In the genomic region with DNA sequence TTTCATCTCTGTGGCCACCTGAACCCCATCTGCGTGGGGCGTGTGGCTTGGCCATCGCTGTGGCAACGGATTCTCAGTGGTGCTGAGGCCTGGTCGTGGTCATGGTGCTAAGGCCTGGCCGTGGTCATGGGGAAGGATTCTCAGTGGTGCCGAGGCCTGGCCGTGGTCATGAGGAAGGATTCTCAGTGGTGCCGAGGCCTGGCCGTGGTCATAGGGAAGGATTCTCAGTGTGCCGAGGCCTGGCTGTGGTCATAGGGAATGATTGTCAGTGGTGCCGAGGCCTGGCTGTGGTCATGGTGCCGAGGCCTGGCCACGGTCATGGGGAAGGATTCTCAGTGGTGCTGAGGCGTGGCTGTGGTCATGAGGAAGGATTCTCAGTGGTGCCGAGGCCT, we compare ENCODE assay signal across 30 cellular contexts.
"Had no signal": no experiment of that assay in that cellular context is flagged by ENCODE, and none has a peak within 500 bp of the region (broad histone marks: within the 10 kb centered on the region; RNA-seq: fewer than 3 reads in every experiment).

No MANE protein-coding gene starts in this region.

- H3K9me3 Mint-ChIP-seq: activated CD8-positive, alpha-beta T cell treated with anti-CD3 and anti-CD28 coated beads for 36 hours; activated naive CD4-positive, alpha-beta T cell treated with anti-CD3 and anti-CD28 coated beads, Interleukin-2, amount 50 U/mL, for 24 hours; activated naive CD8-positive, alpha-beta T cell treated with anti-CD3 and anti-CD28 coated beads, Interleukin-2, amount 10 ng/mL, durations not matched to agents 7 days and 5 days; activated T-cell treated with anti-CD3 and anti-CD28 coated beads, Interleukin-2, amount 50 U/mL, for 72 hours; activated T-helper 17 cell treated with anti-CD3 and anti-CD28 coated beads, Interleukin-2, amount 50 U/mL, for 72 hours; central memory CD8-positive, alpha-beta T cell; T-helper 1 cell treated with Interleukin-12 subunit alpha and Interleukin-12 subunit beta and Interleukin-4 antibody, amounts not matched to agents 30 μg/mL and 1 μg/mL, for 36 hours; T-helper 2 cell treated with Interferon-gamma antibody and Interleukin-4, amounts not matched to agents 5 μg/mL and 100 μg/mL, for 36 hours had no signal

- H3K27me3 Mint-ChIP-seq: activated naive CD8-positive, alpha-beta T cell treated with anti-CD3 and anti-CD28 coated beads, Interleukin-2, amount 10 ng/mL, durations not matched to agents 7 days and 5 days had no signal

- H3K9ac ChIP-seq: SK-N-SH had no signal

- DNase-seq: activated CD4-positive, alpha-beta T cell treated with anti-CD3 and anti-CD28 coated beads, Interleukin-2, amount 50 U/mL, for 1 hour; activated CD8-positive, alpha-beta T cell treated with anti-CD3 and anti-CD28 coated beads for 36 hours; activated gamma-delta T cell; activated naive CD4-positive, alpha-beta T cell treated with Interleukin-2 at 50 U/mL for 16 hours; activated naive CD8-positive, alpha-beta T cell treated with anti-CD3 and anti-CD28 coated beads, Interleukin-2, amount 10 ng/mL, durations not matched to agents 7 days and 5 days; activated T-cell treated with anti-CD3 and anti-CD28 coated beads, Interleukin-2, amount 50 U/mL, for 1 hour; activated T-cell treated with anti-CD3 and anti-CD28 coated beads, Interleukin-2, amount 50 U/mL, for 72 hours; amygdala; Kasumi-1; KG1; MG63; NCI-H1048; NCI-H1105 treated with DMSO at 0.1 percent for 48 hours; NCI-H1436; NCI-H1694; NCI-H1930; NCI-H345; NCI-H524 treated with DMSO at 0.1 percent for 48 hours; RPMI8226; SHP77 treated with DMSO at 0.1 percent for 48 hours; SK-N-SH had no signal

- H3K27me3 ChIP-seq: ascending aorta, cardiac muscle cell had no signal

- H3K4me3 Mint-ChIP-seq: activated CD8-positive, alpha-beta T cell treated with anti-CD3 and anti-CD28 coated beads for 36 hours; activated naive CD4-positive, alpha-beta T cell treated with anti-CD3 and anti-CD28 coated beads, Interleukin-2, amount 50 U/mL, for 24 hours; activated naive CD8-positive, alpha-beta T cell treated with anti-CD3 and anti-CD28 coated beads, Interleukin-2, amount 10 ng/mL, durations not matched to agents 7 days and 5 days; activated T-cell treated with anti-CD3 and anti-CD28 coated beads, Interleukin-2, amount 50 U/mL, for 72 hours; activated T-helper 17 cell treated with anti-CD3 and anti-CD28 coated beads, Interleukin-2, amount 50 U/mL, for 72 hours; central memory CD8-positive, alpha-beta T cell; T-helper 1 cell treated with Interleukin-12 subunit alpha and Interleukin-12 subunit beta and Interleukin-4 antibody, amounts not matched to agents 30 μg/mL and 1 μg/mL, for 36 hours; T-helper 2 cell treated with Interferon-gamma antibody and Interleukin-4, amounts not matched to agents 5 μg/mL and 100 μg/mL, for 36 hours had no signal

- H3K4me1 ChIP-seq: ascending aorta, SJSA1 had no signal

- H3K27ac Mint-ChIP-seq: activated CD8-positive, alpha-beta T cell treated with anti-CD3 and anti-CD28 coated beads for 36 hours; activated naive CD4-positive, alpha-beta T cell treated with anti-CD3 and anti-CD28 coated beads, Interleukin-2, amount 50 U/mL, for 24 hours; activated naive CD8-positive, alpha-beta T cell treated with anti-CD3 and anti-CD28 coated beads, Interleukin-2, amount 10 ng/mL, durations not matched to agents 7 days and 5 days; activated T-cell treated with anti-CD3 and anti-CD28 coated beads, Interleukin-2, amount 50 U/mL, for 72 hours; activated T-helper 17 cell treated with anti-CD3 and anti-CD28 coated beads, Interleukin-2, amount 50 U/mL, for 72 hours; T-helper 1 cell treated with Interleukin-12 subunit alpha and Interleukin-12 subunit beta and Interleukin-4 antibody, amounts not matched to agents 30 μg/mL and 1 μg/mL, for 36 hours; T-helper 2 cell treated with Interferon-gamma antibody and Interleukin-4, amounts not matched to agents 5 μg/mL and 100 μg/mL, for 36 hours had no signal

- ATAC-seq: activated CD8-positive, alpha-beta T cell treated with anti-CD3 and anti-CD28 coated beads for 36 hours; activated T-cell treated with anti-CD3 and anti-CD28 coated beads, Interleukin-2, amount 50 U/mL, for 72 hours; activated T-helper 17 cell treated with anti-CD3 and anti-CD28 coated beads, Interleukin-2, amount 50 U/mL, for 72 hours; Panc1 had no signal

- H3K36me3 ChIP-seq: ascending aorta, cardiac muscle cell, MG63, SJSA1 had no signal

- H3K4me3 ChIP-seq: ascending aorta, cardiac muscle cell, MG63, SJSA1 had no signal

- H3K27ac ChIP-seq: ascending aorta, cardiac muscle cell, SJSA1 had no signal

- H3K4me2 ChIP-seq: SK-N-SH had no signal

- H3K4me1 Mint-ChIP-seq: activated naive CD4-positive, alpha-beta T cell treated with anti-CD3 and anti-CD28 coated beads, Interleukin-2, amount 50 U/mL, for 24 hours; activated T-helper 17 cell treated with anti-CD3 and anti-CD28 coated beads, Interleukin-2, amount 50 U/mL, for 72 hours; central memory CD8-positive, alpha-beta T cell had no signal

- H3K9me3 ChIP-seq: ascending aorta, MG63, SJSA1, SK-N-SH had no signal

- H3K36me3 Mint-ChIP-seq: activated naive CD4-positive, alpha-beta T cell treated with anti-CD3 and anti-CD28 coated beads, Interleukin-2, amount 50 U/mL, for 24 hours; activated naive CD8-positive, alpha-beta T cell treated with anti-CD3 and anti-CD28 coated beads, Interleukin-2, amount 10 ng/mL, durations not matched to agents 7 days and 5 days had no signal
